8 cellular contexts compared by ENCODE assay signal in the genomic region with DNA sequence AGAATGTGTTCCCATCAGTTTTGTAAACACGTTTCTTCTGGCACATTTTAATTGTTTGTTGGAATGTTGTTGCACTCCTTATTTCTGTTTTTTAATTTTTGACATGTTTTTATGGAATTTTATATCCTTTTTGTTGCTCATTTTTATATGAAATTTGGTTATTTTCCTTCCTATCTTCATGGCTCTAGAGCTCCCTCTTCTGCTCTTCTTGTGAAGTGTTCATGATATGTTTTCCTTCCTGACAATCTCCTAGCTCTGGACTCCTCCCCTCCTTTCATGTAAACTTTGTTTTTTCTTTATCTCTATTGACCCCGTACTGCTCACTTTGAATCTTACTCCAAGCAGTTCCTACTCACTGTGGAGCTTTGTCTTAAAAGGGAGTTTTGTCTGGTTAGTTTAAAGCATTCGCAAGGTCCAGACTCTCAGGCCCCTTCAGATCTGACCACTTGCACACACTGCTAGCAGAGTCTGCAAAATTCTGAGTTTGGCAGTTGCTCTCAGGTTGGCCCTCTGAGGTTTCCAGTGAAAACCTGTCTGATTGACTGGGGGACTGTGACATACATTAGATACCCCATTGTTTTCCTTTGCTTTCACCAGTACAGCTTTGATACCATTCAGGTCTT.
DNase-seq lines count a peak whose midpoint lies in the region; ATAC-seq, FAIRE-seq and TF ChIP-seq lines count a peak whose summit lies in the region.

No MANE protein-coding gene starts in this region.

- intact Hi-C loops in K562 (cut with micrococcal nuclease) = no loop called here
- intact Hi-C loops in mucosa of descending colon (cut with DNase I, micrococcal nuclease) = no loop called here

- TF ChIP-seq CTCF in K562 (IDR thresholded peaks at IDR 0.05 in 2 of 3, conservative IDR thresholded peaks at IDR 0.05 in 1 of 3; ENCODE audit: insufficient read depth in 2 of 3, low read depth in 1 of 3, low read length in 3 of 3) (peak in 2 of 3 experiments; percentile 52 to 55; a peak in 4 of 6 replicates), mucosa of descending colon (IDR thresholded peaks at IDR 0.05) (peak; percentile 16)

- BruUV-seq in K562 (replicated peaks; lab: Mats Ljungman, UMichigan) = no TSS peak

- H3K9me1 ChIP-seq in K562 (ENCODE audit: control insufficient read depth, insufficient read depth, low read length) = no peaks in the 10 kb centered on the region

- DNase-seq in SHP77 (lab: John Stamatoyannopoulos, UW) (peak; percentile 7 to 16), SHP77 treated with DMSO at 0.1 percent for 48 hours (lab: John Stamatoyannopoulos, UW) (no peak), Kasumi-1 (lab: John Stamatoyannopoulos, UW) (peak; percentile 85 to 95), K562 (ENCODE audit: extremely low read depth in 1 of 4, low spot score in 3 of 4) (peak; percentile 16 to 32 (median 23)), mucosa of descending colon (peak in 1 of 3 donors; percentile 23), NCI-H1417 treated with DMSO at 0.1 percent for 48 hours (lab: John Stamatoyannopoulos, UW) (no peak), GM19240 (ENCODE audit: insufficient read length, low spot score) (no peak)

- no peaks in the 10 kb centered on the region for H3K9me3 ChIP-seq in K562 (replicated peaks; ENCODE audit: control insufficient read depth, insufficient read depth, low read depth, low read length)
- H3K9me3 ChIP-seq in mucosa of descending colon = no peaks in the 10 kb centered on the region

- no peak overlapping the region for H3K9ac ChIP-seq in K562 (ENCODE audit: insufficient read depth in 1 of 2, low read depth in 2 of 2, low read length in 2 of 2)

- CTCF ChIA-PET in K562 (lab: Yijun Ruan, JAX; ENCODE audit: low intra/inter-chr PET ratio) = no interaction called here

- no peak overlapping the region for H3K4me2 ChIP-seq in K562 (ENCODE audit: insufficient read depth, low read length)

- no peaks in the 10 kb centered on the region for H3K4me1 ChIP-seq in K562 (replicated peaks in 1 of 2; ENCODE audit: control insufficient read depth in 2 of 2, insufficient read depth in 2 of 2, low read length in 2 of 2)
- no peaks in the 10 kb centered on the region for H3K4me1 ChIP-seq in mucosa of descending colon (ENCODE audit: low read depth)

- no peaks in the 10 kb centered on the region for H3K79me2 ChIP-seq in K562 (ENCODE audit: control insufficient read depth, insufficient read depth, low read length)

- WGBS in K562 (ENCODE audit: insufficient coverage, low coverage, missing lambda C conversion rate) = 0% methylated on average over 2 of the region's 3 CpGs

- H2AFZ ChIP-seq in K562 (ENCODE audit: low read depth, low read length) = no peak overlapping the region

- no peaks in the 10 kb centered on the region for H3K36me3 ChIP-seq in K562 (ENCODE audit: control insufficient read depth, insufficient read depth, low read length)
- no peaks in the 10 kb centered on the region for H3K36me3 ChIP-seq in mucosa of descending colon (ENCODE audit: low read depth)

- H4K20me1 ChIP-seq in K562 (replicated peaks; ENCODE audit: control insufficient read depth, insufficient read depth, low read length) = no peaks in the 10 kb centered on the region

- peak; percentile 43 to 70 for TF ChIP-seq RAD21 in K562 (CRISPR knock-in tag; conservative IDR thresholded peaks at IDR 0.05 in 1 of 2, IDR thresholded peaks at IDR 0.05 in 1 of 2)

- POLR2A ChIA-PET in K562 (lab: Yijun Ruan, JAX) = no interaction called here

- no peak for TF ChIP-seq POLR2A in K562 (conservative IDR thresholded peaks at IDR 0.05)

- no peak overlapping the region for H3K27ac ChIP-seq in K562 (ENCODE audit: extremely low read depth, low read depth, low read length)

- H3K27me3 ChIP-seq in K562 (ENCODE audit: control insufficient read depth in 2 of 2, insufficient read depth in 2 of 2, low read length in 2 of 2) = no peaks in the 10 kb centered on the region

- in situ Hi-C loops in K562 (cut with MboI) = no loop called here

- H3K4me3 ChIP-seq in K562 (no peak overlapping the region), mucosa of descending colon (no peak overlapping the region)

- ATAC-seq in K562 (peak; percentile 75), mucosa of descending colon (peak; percentile 62), HG03159 (IDR thresholded peaks at IDR 0.05; ENCODE audit: unreplicated experiment) (no peak)

- FAIRE-seq in K562 (lab: Jason Lieb, UNC) = peak; percentile 64

- no peak for TF ChIP-seq EP300 in K562 (IDR thresholded peaks at IDR 0.05; ENCODE audit: low read length)

TF ChIP-seq in K562, 482 proteins besides CTCF, POLR2A, EP300 and RAD21:
- TF ChIP-seq ZNF766 (CRISPR knock-in tag; conservative IDR thresholded peaks at IDR 0.05) (no peak), HOXB6 (CRISPR knock-in tag; IDR thresholded peaks at IDR 0.05; ENCODE audit: borderline replicate concordance) (no peak), GATAD2A (IDR thresholded peaks at IDR 0.05) (no peak), RBM25 (IDR thresholded peaks at IDR 0.05; ENCODE audit: low read depth, low read length, severe bottlenecking) (no peak), MECOM (CRISPR knock-in tag; IDR thresholded peaks at IDR 0.05) (no peak), TAL1 (IDR thresholded peaks at IDR 0.05) (no peak), ZNF551 (CRISPR knock-in tag; IDR thresholded peaks at IDR 0.05) (no peak), ZNF507 (tag; conservative IDR thresholded peaks at IDR 0.05) (no peak), GTF2F1 (IDR thresholded peaks at IDR 0.05; ENCODE audit: low read depth, low read length) (no peak), ZNF41 (CRISPR knock-in tag; conservative IDR thresholded peaks at IDR 0.05) (no peak), FOXK2 (conservative IDR thresholded peaks at IDR 0.05 in 1 of 2, IDR thresholded peaks at IDR 0.05 in 1 of 2; ENCODE audit: low read depth in 2 of 2) (no peak), SNIP1 (IDR thresholded peaks at IDR 0.05; ENCODE audit: low read depth) (no peak)
- TF ChIP-seq, protein P1, sequence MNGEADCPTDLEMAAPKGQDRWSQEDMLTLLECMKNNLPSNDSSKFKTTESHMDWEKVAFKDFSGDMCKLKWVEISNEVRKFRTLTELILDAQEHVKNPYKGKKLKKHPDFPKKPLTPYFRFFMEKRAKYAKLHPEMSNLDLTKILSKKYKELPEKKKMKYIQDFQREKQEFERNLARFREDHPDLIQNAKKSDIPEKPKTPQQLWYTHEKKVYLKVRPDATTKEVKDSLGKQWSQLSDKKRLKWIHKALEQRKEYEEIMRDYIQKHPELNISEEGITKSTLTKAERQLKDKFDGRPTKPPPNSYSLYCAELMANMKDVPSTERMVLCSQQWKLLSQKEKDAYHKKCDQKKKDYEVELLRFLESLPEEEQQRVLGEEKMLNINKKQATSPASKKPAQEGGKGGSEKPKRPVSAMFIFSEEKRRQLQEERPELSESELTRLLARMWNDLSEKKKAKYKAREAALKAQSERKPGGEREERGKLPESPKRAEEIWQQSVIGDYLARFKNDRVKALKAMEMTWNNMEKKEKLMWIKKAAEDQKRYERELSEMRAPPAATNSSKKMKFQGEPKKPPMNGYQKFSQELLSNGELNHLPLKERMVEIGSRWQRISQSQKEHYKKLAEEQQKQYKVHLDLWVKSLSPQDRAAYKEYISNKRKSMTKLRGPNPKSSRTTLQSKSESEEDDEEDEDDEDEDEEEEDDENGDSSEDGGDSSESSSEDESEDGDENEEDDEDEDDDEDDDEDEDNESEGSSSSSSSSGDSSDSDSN (IDR thresholded peaks at IDR 0.05; ENCODE audit: borderline replicate concordance in 1 of 2, low read depth in 2 of 2, low read length in 2 of 2) = no peak

Comparison
In these comparisons a context has a peak if more than half of its experiments do, and no peak if none do; other contexts are left out.
1. DNase-seq: peak in SHP77 (2 of 2), Kasumi-1 (2 of 2) and K562 (4 of 4); none in SHP77 treated with DMSO at 0.1 percent for 48 hours (single experiment), NCI-H1417 treated with DMSO at 0.1 percent for 48 hours (single experiment) and GM19240 (single experiment).